In genomic region chr9:97560851-97561250, GRCh38 we compare ENCODE assay signal across 12 cellular contexts. TPM values are rescaled to one million over a fixed set of nuclear protein-coding genes. Genes with fewer than 3 reads are reported as not detected.
"Had no signal": no experiment of that assay in that cellular context is flagged by ENCODE, and none has a peak within 500 bp of the region (broad histone marks: within the 10 kb centered on the region; RNA-seq: fewer than 3 reads in every experiment).

No MANE protein-coding gene starts in this region.

- H3K9me3 ChIP-seq: ascending aorta, breast epithelium had no signal

- H3K27ac ChIP-seq: SK-N-MC had no signal

- DNase-seq: activated CD4-positive, alpha-beta T cell treated with anti-CD3 and anti-CD28 coated beads, Interleukin-2, amount 10 ng/mL, durations not matched to agents 7 days and 5 days; activated naive CD4-positive, alpha-beta T cell treated with anti-CD3 and anti-CD28 coated beads for 36 hours; activated naive CD8-positive, alpha-beta T cell treated with anti-CD3 and anti-CD28 coated beads, Interleukin-2, amount 50 U/mL, for 24 hours; cerebellar nuclear complex; hippocampal formation; stimulated activated CD4-positive, alpha-beta T cell treated with anti-CD3 and anti-CD28 coated beads, Interleukin-4, amount 100 ng/mL, for 1 hour; stimulated activated naive B cell treated with anti-CD40 and anti-IgM and Interleukin-4, amounts not matched to agents 10 μg/mL and 1 μg/mL and 100 μg/mL, for 72 hours; T-helper 9 cell had no signal

- H3K27me3 ChIP-seq: ascending aorta, breast epithelium had no signal

- H3K4me3 ChIP-seq: ascending aorta, breast epithelium, SK-N-MC had no signal

- H3K36me3 ChIP-seq: breast epithelium had no signal

- H3K4me1 ChIP-seq: breast epithelium had no signal

RNA-seq across cellular contexts. Expression of gene TMOD1, which starts 59.4 kb away (rescaled TPM):
- total RNA-seq: osteoblast had no signal
